In genomic region chr9:5532301-5532700, GRCh38 we compare ENCODE assay signal across 1 cellular context.
TF ChIP-seq lines count a peak whose summit lies in the region.

No MANE protein-coding gene starts in this region.

TF ChIP-seq in IMR-90, 13 proteins besides CTCF, POLR2A, EP300 and RAD21 (continued from another document):
- TF ChIP-seq USF2 (IDR thresholded peaks at IDR 0.05; ENCODE audit: low read depth, low read length): no peak
- TF ChIP-seq MAZ (IDR thresholded peaks at IDR 0.05; ENCODE audit: borderline replicate concordance, low read depth, low read length): no peak
- no peak for TF ChIP-seq BHLHE40 (IDR thresholded peaks at IDR 0.05; ENCODE audit: low read depth, low read length)
- no peak for TF ChIP-seq MXI1 (IDR thresholded peaks at IDR 0.05; ENCODE audit: borderline replicate concordance, low read depth, low read length)
- TF ChIP-seq SMC3 (IDR thresholded peaks at IDR 0.05; ENCODE audit: low read depth, low read length): no peak
